In genomic region chr1:89820423-89821321, GRCh38 we compare ENCODE assay signal across 1 cellular context.
TF ChIP-seq lines count a peak whose summit lies in the region.

Gene LRRC8D, plus strand, starts transcription at chr1:89821032. Its CDS starts 112,037 bp downstream, at chr1:89933069.

TF ChIP-seq in HepG2, 621 proteins besides CTCF, POLR2A, EP300 and RAD21 (continued from another document and continues in another):
- TF ChIP-seq THRA (CRISPR knock-in tag; IDR thresholded peaks at IDR 0.05; ENCODE audit: borderline replicate concordance) (no peak), PHF8 (CRISPR knock-in tag; IDR thresholded peaks at IDR 0.05) (peak; percentile 62; the same call in 1 of the 2 replicates), NFYB (CRISPR knock-in tag; IDR thresholded peaks at IDR 0.05) (peak; percentile 87), POLR2AphosphoS2 (IDR thresholded peaks at IDR 0.05; ENCODE audit: low read depth, low read length) (no peak), ZSCAN25 (CRISPR knock-in tag; IDR thresholded peaks at IDR 0.05) (peak; percentile 65), ZNF777 (CRISPR knock-in tag; IDR thresholded peaks at IDR 0.05) (peak; percentile 91), ATF5 (CRISPR knock-in tag; IDR thresholded peaks at IDR 0.05; ENCODE audit: low read depth) (no peak), ZNF138 (CRISPR knock-in tag; IDR thresholded peaks at IDR 0.05; ENCODE audit: low read depth) (no peak), ATF2 (CRISPR knock-in tag; IDR thresholded peaks at IDR 0.05) (no peak), PRPF4 (IDR thresholded peaks at IDR 0.05; ENCODE audit: low read depth, low read length, poor library complexity, severe bottlenecking) (no peak), CENPX (CRISPR knock-in tag; IDR thresholded peaks at IDR 0.05) (no peak), KLF16 (CRISPR knock-in tag; IDR thresholded peaks at IDR 0.05) (peak in 1 of 2 experiments; percentile 27; a peak in 1 of 4 replicates), KMT2B (CRISPR knock-in tag; IDR thresholded peaks at IDR 0.05) (peak; percentile 80), ZNF230 (CRISPR knock-in tag; IDR thresholded peaks at IDR 0.05) (no peak), ZBTB43 (CRISPR knock-in tag; conservative IDR thresholded peaks at IDR 0.05) (peak; percentile 79), ZBTB21 (CRISPR knock-in tag; IDR thresholded peaks at IDR 0.05) (no peak), ZNF205 (CRISPR knock-in tag; IDR thresholded peaks at IDR 0.05) (peak; percentile 81), NKX3-1 (CRISPR knock-in tag; IDR thresholded peaks at IDR 0.05) (no peak), MYC (CRISPR knock-in tag; IDR thresholded peaks at IDR 0.05; ENCODE audit: borderline replicate concordance) (peak; percentile 86), ZNF839 (CRISPR knock-in tag; IDR thresholded peaks at IDR 0.05; ENCODE audit: borderline replicate concordance) (no peak), TRIM24 (CRISPR knock-in tag; IDR thresholded peaks at IDR 0.05) (no peak), ZNF326 (CRISPR knock-in tag; IDR thresholded peaks at IDR 0.05; ENCODE audit: borderline replicate concordance) (no peak), ZNF224 (CRISPR knock-in tag; IDR thresholded peaks at IDR 0.05) (no peak; the same call in 1 of the 2 replicates), AHDC1 (CRISPR knock-in tag; IDR thresholded peaks at IDR 0.05; ENCODE audit: borderline replicate concordance) (peak; percentile 73), NR1H2 (CRISPR knock-in tag; IDR thresholded peaks at IDR 0.05; ENCODE audit: borderline replicate concordance, low read depth) (peak; percentile 25; the same call in 1 of the 2 replicates), YEATS2 (CRISPR knock-in tag; IDR thresholded peaks at IDR 0.05; ENCODE audit: borderline replicate concordance) (no peak), ZNF354B (CRISPR knock-in tag; IDR thresholded peaks at IDR 0.05) (no peak), NFAT5 (CRISPR knock-in tag; IDR thresholded peaks at IDR 0.05) (peak; percentile 56), ERF (CRISPR knock-in tag; IDR thresholded peaks at IDR 0.05) (peak; percentile 83), ZNF441 (CRISPR knock-in tag; IDR thresholded peaks at IDR 0.05; ENCODE audit: borderline replicate concordance) (no peak; the same call in 1 of the 2 replicates), NFYC (CRISPR knock-in tag; IDR thresholded peaks at IDR 0.05) (peak; percentile 77), ZMAT3 (CRISPR knock-in tag; conservative IDR thresholded peaks at IDR 0.05) (peak; percentile 15), ZNF510 (CRISPR knock-in tag; IDR thresholded peaks at IDR 0.05; ENCODE audit: low read depth) (no peak), MLX (CRISPR knock-in tag; IDR thresholded peaks at IDR 0.05) (no peak), CCDC6 (CRISPR knock-in tag; IDR thresholded peaks at IDR 0.05) (no peak), KAT8 (CRISPR knock-in tag; IDR thresholded peaks at IDR 0.05) (peak; percentile 53; the same call in 1 of the 2 replicates), ZNF788 (CRISPR knock-in tag; IDR thresholded peaks at IDR 0.05; ENCODE audit: borderline replicate concordance) (peak; percentile 80; the same call in 1 of the 2 replicates), NRL (CRISPR knock-in tag; IDR thresholded peaks at IDR 0.05; ENCODE audit: borderline replicate concordance) (peak; percentile 85), ZMYM3 (CRISPR knock-in tag; IDR thresholded peaks at IDR 0.05) (peak; percentile 28; the same call in 1 of the 2 replicates), PHB2 (IDR thresholded peaks at IDR 0.05; ENCODE audit: partially characterized antibody) (no peak), RNF2 (conservative IDR thresholded peaks at IDR 0.05; ENCODE audit: low read depth) (peak; percentile 96), ZNF614 (CRISPR knock-in tag; IDR thresholded peaks at IDR 0.05; ENCODE audit: borderline replicate concordance) (no peak), ARNTL (CRISPR knock-in tag; IDR thresholded peaks at IDR 0.05) (peak; percentile 49; the same call in 1 of the 2 replicates), SALL1 (CRISPR knock-in tag; IDR thresholded peaks at IDR 0.05) (peak; percentile 57), ZNF331 (CRISPR knock-in tag; IDR thresholded peaks at IDR 0.05) (peak; percentile 17; the same call in 1 of the 2 replicates), DRAP1 (CRISPR knock-in tag; IDR thresholded peaks at IDR 0.05) (peak; percentile 39; the same call in 1 of the 2 replicates), STAT5B (CRISPR knock-in tag; IDR thresholded peaks at IDR 0.05) (no peak), RBAK (CRISPR knock-in tag; IDR thresholded peaks at IDR 0.05) (no peak), KLF11 (CRISPR knock-in tag; IDR thresholded peaks at IDR 0.05) (no peak), ZNF292 (CRISPR knock-in tag; IDR thresholded peaks at IDR 0.05; ENCODE audit: borderline replicate concordance, low read depth) (peak; percentile 81; the same call in 1 of the 2 replicates), ZNF562 (CRISPR knock-in tag; IDR thresholded peaks at IDR 0.05; ENCODE audit: borderline replicate concordance) (peak; percentile 63; the same call in 1 of the 2 replicates), ZNF253 (CRISPR knock-in tag; IDR thresholded peaks at IDR 0.05; ENCODE audit: borderline replicate concordance) (no peak), ZBTB8A (CRISPR knock-in tag; IDR thresholded peaks at IDR 0.05; ENCODE audit: borderline replicate concordance, low read depth) (no peak), ZNF747 (CRISPR knock-in tag; IDR thresholded peaks at IDR 0.05; ENCODE audit: borderline replicate concordance) (peak; percentile 74; the same call in 1 of the 2 replicates), ZFP36L1 (CRISPR knock-in tag; IDR thresholded peaks at IDR 0.05) (no peak), REPIN1 (CRISPR knock-in tag; IDR thresholded peaks at IDR 0.05; ENCODE audit: borderline replicate concordance, low read depth) (peak; percentile 61; the same call in 1 of the 2 replicates)
